In the genomic region with DNA sequence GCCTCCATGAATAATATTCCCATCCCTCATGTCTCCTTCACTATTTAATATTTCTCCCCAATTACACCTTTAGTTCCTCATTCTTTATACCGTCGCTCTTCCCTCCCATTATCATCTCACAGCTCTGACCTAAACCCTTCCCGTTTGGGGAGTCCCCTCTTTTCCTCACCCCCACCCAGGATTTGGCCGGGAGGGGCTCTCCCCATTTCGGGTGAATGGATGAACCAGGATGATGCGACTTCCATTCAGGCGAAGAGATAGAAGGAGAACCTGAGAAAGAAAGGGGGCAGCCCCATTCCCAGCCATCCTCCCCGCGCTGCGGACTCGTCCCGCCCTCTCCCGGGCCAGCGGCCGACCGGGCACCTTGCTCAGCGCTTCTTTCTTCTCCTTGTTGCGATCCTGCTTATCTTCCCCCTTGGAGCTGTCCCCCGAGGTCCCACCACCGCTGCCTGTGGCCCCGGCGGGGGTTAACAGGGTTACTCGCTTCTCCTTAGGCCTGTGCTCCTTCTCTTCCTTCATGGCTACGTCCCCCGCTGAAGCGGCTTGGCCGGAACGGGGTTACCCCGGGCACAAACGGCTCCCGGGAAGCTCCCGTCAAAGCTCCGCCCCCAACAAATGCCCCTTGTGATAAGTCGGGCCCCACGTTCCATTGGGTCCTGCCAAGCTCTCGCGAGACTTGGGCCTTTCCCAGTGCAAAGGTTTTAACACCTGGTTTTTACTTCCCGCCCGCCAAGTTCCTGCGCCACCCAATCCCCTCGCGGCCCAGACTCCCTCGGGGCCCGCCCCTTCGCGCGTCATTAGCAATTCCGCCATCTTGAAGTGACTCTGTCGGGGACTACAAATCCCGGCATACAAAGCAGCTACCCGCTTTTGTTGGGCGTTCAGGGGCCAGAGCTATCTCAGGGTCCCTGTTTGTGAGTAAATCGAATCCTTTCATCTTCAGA, we compare ENCODE assay signal across 8 cellular contexts. TPM values are rescaled to one million over a fixed set of nuclear protein-coding genes. Genes with fewer than 3 reads are reported as not detected.
DNase-seq lines count a peak whose midpoint lies in the region; ATAC-seq and TF ChIP-seq lines count a peak whose summit lies in the region.

Gene UPF3B (minus strand): TSS at position 554 of the 944 bp plus-strand sequence. CDS start 35 bp downstream, at position 519.

- peaks cover 0 to 5% of the 10 kb centered on the region in 2 donors for H3K4me1 ChIP-seq in right atrium auricular region
- H3K4me1 ChIP-seq in psoas muscle: peaks cover 4% of the 10 kb centered on the region
- no peaks in the 10 kb centered on the region for H3K4me1 ChIP-seq in uterus

- H3K27me3 ChIP-seq in right atrium auricular region (no peaks in the 10 kb centered on the region), psoas muscle (ENCODE audit: insufficient read depth in 3 of 3, low read length in 2 of 3) (no peaks in the 10 kb centered on the region), uterus (peaks cover 0 to 3% of the 10 kb centered on the region in 2 donors)

- H3K4me3 ChIP-seq in right atrium auricular region (peak within 1 kb of the TSS; percentile 67 to 69), psoas muscle (peak within 1 kb of the TSS; percentile 82), uterus (peak within 1 kb of the TSS; percentile 57 to 73)

- TF ChIP-seq CTCF in right atrium auricular region (IDR thresholded peaks at IDR 0.05): peak in 1 of 2 donors; percentile 15
- no peak for TF ChIP-seq CTCF in psoas muscle (IDR thresholded peaks at IDR 0.05)
- TF ChIP-seq CTCF in uterus (IDR thresholded peaks at IDR 0.05): no peak

- TF ChIP-seq POLR2A in uterus (IDR thresholded peaks at IDR 0.05): peak; percentile 34 to 53

- ATAC-seq in GM18498 (IDR thresholded peaks at IDR 0.05; ENCODE audit: unreplicated experiment) (peak; percentile 97), HG02938 (IDR thresholded peaks at IDR 0.05; ENCODE audit: unreplicated experiment) (peak; percentile 98), psoas muscle (peak; percentile 98 to 99 (median 98))

- peak; percentile 93 to 99 for DNase-seq in NCI-H187 (lab: John Stamatoyannopoulos, UW)
- DNase-seq in anterior cingulate cortex (lab: John Stamatoyannopoulos, UW): peak; percentile 27 to 96 (median 89)
- peak; percentile 97 for DNase-seq in right atrium auricular region (ENCODE audit: low spot score)
- DNase-seq in psoas muscle: peak; percentile 95 to 97
- peak; percentile 94 to 97 for DNase-seq in uterus

- WGBS in psoas muscle, 3 donors: 0 to 23% (median 1%) methylated on average over 32 to 53 of the region's 53 CpGs

- intact Hi-C loops in T-helper 2 cell treated with Interferon-gamma antibody and Interleukin-4, amounts not matched to agents 100 ng/mL and 5 ng/mL, for 36 hours (cut with micrococcal nuclease): loop anchor here (1.0 to 5.0 kb wide), 5 partner anchors 19 to 385 kb away; partner anchors contain the start of genes NDUFA1, NKAP, RNF113A and RPL39
- intact Hi-C loops in psoas muscle (cut with DNase I): loop anchor here in 1 of 2 donors (5.0 kb wide), 1 partner anchor 60 kb away; the partner anchor contains the start of gene RPL39
- intact Hi-C loops in uterus (cut with DNase I; ENCODE audit: low total_unique reads): no loop called here

- H3K27ac ChIP-seq in right atrium auricular region (peak within 1 kb of the TSS; percentile 86 to 91), psoas muscle (peak within 1 kb of the TSS; percentile 87), uterus (peak within 1 kb of the TSS; percentile 89 to 90)

- H3K36me3 ChIP-seq in right atrium auricular region (no peaks in the 10 kb centered on the region), psoas muscle (ENCODE audit: insufficient read depth in 1 of 2, low read depth in 1 of 2) (peaks cover 0 to 28% of the 10 kb centered on the region in 2 donors), uterus (no peaks in the 10 kb centered on the region)

- no peaks in the 10 kb centered on the region for H3K9me3 ChIP-seq in right atrium auricular region
- H3K9me3 ChIP-seq in psoas muscle: no peaks in the 10 kb centered on the region
- H3K9me3 ChIP-seq in uterus: no peaks in the 10 kb centered on the region

RNA-seq across cellular contexts. Expression of gene UPF3B, which starts in this region (rescaled TPM):
- total RNA-seq in T-helper 2 cell treated with Interferon-gamma antibody and Interleukin-4, amounts not matched to agents 100 ng/mL and 5 ng/mL, for 36 hours: 10.3 and 11.2 TPM in 2 replicates
- total RNA-seq in right atrium auricular region (1 to 10 TPM; 1.1 to 2.3 TPM), psoas muscle (10 to 100 TPM in 1 of 4 donors, 1 to 10 TPM in 3; 4.2 to 10.5 (median 5.3) TPM), uterus (1 to 10 TPM; 1.8 to 9.8 (median 2.7) TPM)
- 10 to 100 TPM; 10.3 to 25.4 (median 14.9) TPM for polyA plus RNA-seq in psoas muscle

Comparison
In these comparisons a context has a peak if more than half of its experiments do, and no peak if none do; other contexts are left out.
1. Peak in every context shown above with its lines: DNase-seq, ATAC-seq, H3K4me3 ChIP-seq and H3K27ac ChIP-seq.